In genomic region chr17:30155389-30155788, GRCh38 we compare ENCODE assay signal across 9 cellular contexts.
"Had no signal": no experiment of that assay in that cellular context is flagged by ENCODE, and none has a peak within 500 bp of the region (broad histone marks: within the 10 kb centered on the region; RNA-seq: fewer than 3 reads in every experiment).

No MANE protein-coding gene starts in this region.

- H3K4me2 ChIP-seq: KMS-11 had no signal

- ATAC-seq: HCT116 had no signal

- H2AFZ ChIP-seq: GM23248 had no signal

- H3K4me3 ChIP-seq: GM23248, HAP-1 had no signal

- H3K9ac ChIP-seq: GM23248, KMS-11 had no signal

- DNase-seq: GM23248, GOT3, H7, IMR-90, KBM-7 had no signal

- H3K27ac ChIP-seq: GM23248, HL-60, KMS-11 had no signal
